ENCODE assay signal across 31 cellular contexts in genomic region chr3:9064853-9065252, GRCh38.
A peak's percentile ranks its signal among the peaks of the same experiment; 100 is the strongest.
DNase-seq lines count a peak whose midpoint lies in the region; ATAC-seq, FAIRE-seq and TF ChIP-seq lines count a peak whose summit lies in the region.
"Had no signal": no experiment of that assay in that cellular context is flagged by ENCODE, and none has a peak within 500 bp of the region (broad histone marks: within the 10 kb centered on the region; RNA-seq: fewer than 3 reads in every experiment).

No MANE protein-coding gene starts in this region.

- H3K36me3 ChIP-seq in BLaER1 (peaks cover 12% of the 10 kb centered on the region), endothelial cell of umbilical vein (ENCODE audit: control insufficient read depth in 2 of 2, extremely low read depth in 1 of 2, insufficient read depth in 2 of 2, low read length in 2 of 2) (no peaks in the 10 kb centered on the region)
- H3K36me3 ChIP-seq: cardiac muscle cell, right lobe of liver had no signal

- H3K4me1 Mint-ChIP-seq in activated naive CD4-positive, alpha-beta T cell treated with anti-CD3 and anti-CD28 coated beads, Interleukin-2, amount 10 ng/mL, durations not matched to agents 7 days and 5 days = no peaks in the 10 kb centered on the region
- H3K4me1 Mint-ChIP-seq: activated naive CD8-positive, alpha-beta T cell treated with anti-CD3 and anti-CD28 coated beads for 36 hours; CD14-positive monocyte; neural progenitor cell had no signal

- dilution Hi-C loops in endothelial cell of umbilical vein (cut with MboI; ENCODE audit: extremely low pct_ligation_motif_present, low sequenced_read_pairs) = no loop called here

- H4K20me1 ChIP-seq in BLaER1 = no peaks in the 10 kb centered on the region
- no peaks in the 10 kb centered on the region for H4K20me1 ChIP-seq in endothelial cell of umbilical vein (replicated peaks; ENCODE audit: control insufficient read depth, extremely low read depth, insufficient read depth, low read length)

- H3K4me1 ChIP-seq in BLaER1 (peaks cover 12% of the 10 kb centered on the region), endothelial cell of umbilical vein (ENCODE audit: control insufficient read depth, extremely low read depth, insufficient read depth, low read length) (no peaks in the 10 kb centered on the region)
- H3K4me1 ChIP-seq: neural progenitor cell, suprapubic skin had no signal

- no peak overlapping the region for H3K4me3 Mint-ChIP-seq in activated naive CD4-positive, alpha-beta T cell treated with anti-CD3 and anti-CD28 coated beads, Interleukin-2, amount 10 ng/mL, durations not matched to agents 7 days and 5 days
- H3K4me3 Mint-ChIP-seq: activated CD8-positive, alpha-beta T cell treated with anti-CD3 and anti-CD28 coated beads, Interleukin-2, amount 10 ng/mL, durations not matched to agents 7 days and 5 days; activated naive CD8-positive, alpha-beta T cell treated with anti-CD3 and anti-CD28 coated beads for 36 hours; CD14-positive monocyte; neural progenitor cell; stimulated activated memory B cell treated with anti-CD40 and anti-IgM and Interleukin-4, amounts not matched to agents 10 μg/mL and 1 μg/mL and 100 μg/mL, for 72 hours; T-helper 1 cell treated with Interleukin-12 subunit alpha and Interleukin-12 subunit beta and Interleukin-4 antibody, amounts not matched to agents 30 μg/mL and 1 μg/mL, for 36 hours had no signal

- H3K9ac ChIP-seq in BLaER1 = no peak overlapping the region
- no peak overlapping the region for H3K9ac ChIP-seq in endothelial cell of umbilical vein (replicated peaks; ENCODE audit: extremely low read depth, insufficient read depth, low read length)
- H3K9ac ChIP-seq: neural progenitor cell, SK-N-SH had no signal

- H3K27ac ChIP-seq in BLaER1 = no peak overlapping the region
- H3K27ac ChIP-seq in endothelial cell of umbilical vein (ENCODE audit: insufficient read depth, low read depth, low read length) = no peak overlapping the region
- H3K27ac ChIP-seq: cardiac muscle cell, neural progenitor cell, right lobe of liver, suprapubic skin had no signal

- peaks cover 12% of the 10 kb centered on the region for H3K9me3 ChIP-seq in BLaER1
- no peaks in the 10 kb centered on the region for H3K9me3 ChIP-seq in endothelial cell of umbilical vein (replicated peaks; ENCODE audit: control insufficient read depth, insufficient read depth, low read length)
- H3K9me3 ChIP-seq: right lobe of liver, SK-N-SH, suprapubic skin had no signal

- POLR2A ChIA-PET in endothelial cell of umbilical vein (lab: Charles Lee) = no interaction called here

- no peak for TF ChIP-seq CTCF in endothelial cell of umbilical vein (IDR thresholded peaks at IDR 0.05; ENCODE audit: extremely low read depth in 1 of 2, insufficient read depth in 1 of 2, low read depth in 1 of 2, low read length in 2 of 2)

- peak overlapping the region; percentile 11; the same call in 1 of the 2 replicates for H3K4me2 ChIP-seq in BLaER1
- H3K4me2 ChIP-seq in endothelial cell of umbilical vein (ENCODE audit: insufficient read depth, low read length) = no peak overlapping the region
- H3K4me2 ChIP-seq: neural progenitor cell, SK-N-SH had no signal

- H3K27me3 ChIP-seq in BLaER1 (no peaks in the 10 kb centered on the region), endothelial cell of umbilical vein (ENCODE audit: control insufficient read depth in 2 of 2, insufficient read depth in 2 of 2, low read length in 2 of 2) (no peaks in the 10 kb centered on the region)
- H3K27me3 ChIP-seq: cardiac muscle cell, neural progenitor cell, right lobe of liver, suprapubic skin had no signal

- no peaks in the 10 kb centered on the region for H3K36me3 Mint-ChIP-seq in activated naive CD4-positive, alpha-beta T cell treated with anti-CD3 and anti-CD28 coated beads, Interleukin-2, amount 10 ng/mL, durations not matched to agents 7 days and 5 days

- no TSS peak for BruUV-seq in endothelial cell of umbilical vein (replicated peaks; lab: Mats Ljungman, UMichigan)

- no peak overlapping the region for H3K4me3 ChIP-seq in BLaER1
- H3K4me3 ChIP-seq in endothelial cell of umbilical vein (replicated peaks in 1 of 3; ENCODE audit: insufficient read depth in 1 of 3, low read depth in 1 of 3, low read length in 3 of 3) = no peak overlapping the region
- H3K4me3 ChIP-seq: cardiac muscle cell, neural progenitor cell, right lobe of liver, suprapubic skin had no signal

- FAIRE-seq in endothelial cell of umbilical vein (lab: Jason Lieb, UNC) = no peak
- FAIRE-seq: endometrium, TTC549 had no signal

- H3K9me3 Mint-ChIP-seq in activated naive CD4-positive, alpha-beta T cell treated with anti-CD3 and anti-CD28 coated beads, Interleukin-2, amount 10 ng/mL, durations not matched to agents 7 days and 5 days = peaks cover 6% of the 10 kb centered on the region

- H3K27ac Mint-ChIP-seq in activated naive CD4-positive, alpha-beta T cell treated with anti-CD3 and anti-CD28 coated beads, Interleukin-2, amount 10 ng/mL, durations not matched to agents 7 days and 5 days = no peak overlapping the region
- H3K27ac Mint-ChIP-seq: activated CD8-positive, alpha-beta T cell treated with anti-CD3 and anti-CD28 coated beads, Interleukin-2, amount 10 ng/mL, durations not matched to agents 7 days and 5 days; activated naive CD8-positive, alpha-beta T cell treated with anti-CD3 and anti-CD28 coated beads for 36 hours; stimulated activated memory B cell treated with anti-CD40 and anti-IgM and Interleukin-4, amounts not matched to agents 10 μg/mL and 1 μg/mL and 100 μg/mL, for 72 hours; T-helper 1 cell treated with Interleukin-12 subunit alpha and Interleukin-12 subunit beta and Interleukin-4 antibody, amounts not matched to agents 30 μg/mL and 1 μg/mL, for 36 hours had no signal

- no peaks in the 10 kb centered on the region for H3K79me2 ChIP-seq in endothelial cell of umbilical vein (ENCODE audit: control insufficient read depth, insufficient read depth, low read length)

- no peaks in the 10 kb centered on the region for H3K27me3 Mint-ChIP-seq in activated naive CD4-positive, alpha-beta T cell treated with anti-CD3 and anti-CD28 coated beads, Interleukin-2, amount 10 ng/mL, durations not matched to agents 7 days and 5 days
- H3K27me3 Mint-ChIP-seq: activated naive CD8-positive, alpha-beta T cell treated with anti-CD3 and anti-CD28 coated beads for 36 hours had no signal

- H2AFZ ChIP-seq in endothelial cell of umbilical vein (ENCODE audit: low read depth, low read length) = no peak overlapping the region
- H2AFZ ChIP-seq: neural progenitor cell had no signal

- TF ChIP-seq POLR2A in endothelial cell of umbilical vein (IDR thresholded peaks at IDR 0.05; ENCODE audit: low read depth, low read length) = no peak

- DNase-seq in NCI-H2171 (lab: John Stamatoyannopoulos, UW) = peak; percentile 47
- DNase-seq in endothelial cell of umbilical vein (ENCODE audit: low read depth, low spot score) = peak; percentile 84
- peak; percentile 57 to 92 for DNase-seq in lung microvascular endothelial cell (ENCODE audit: low read depth in 2 of 2)
- no peak for DNase-seq in activated T-cell treated with anti-CD3 and anti-CD28 coated beads, Interleukin-2, amount 50 U/mL, for 48 hours
- DNase-seq in activated naive CD4-positive, alpha-beta T cell treated with anti-CD3 and anti-CD28 coated beads, Interleukin-2, amount 10 ng/mL, durations not matched to agents 7 days and 5 days = no peak
- no peak for DNase-seq in NCI-H345 (lab: John Stamatoyannopoulos, UW)
- DNase-seq: activated CD4-positive, CD25-positive, alpha-beta regulatory T cell treated with anti-CD3 and anti-CD28 coated beads, Interleukin-2, amount 50 U/mL, for 72 hours; activated CD8-positive, alpha-beta T cell treated with anti-CD3 and anti-CD28 coated beads, Interleukin-2, amount 10 ng/mL, durations not matched to agents 7 days and 5 days; activated naive CD8-positive, alpha-beta T cell treated with anti-CD3 and anti-CD28 coated beads for 36 hours; aorta; cortex of kidney; DND-41; head of caudate nucleus; Kasumi-1; kidney glomerular epithelial cell; NCI-H146; NCI-H526 treated with DMSO at 0.1 percent for 48 hours; right lobe of liver; RPMI8226; SK-N-SH; stimulated activated CD4-positive, alpha-beta T cell treated with anti-CD3 and anti-CD28 coated beads, Interleukin-4, amount 100 ng/mL, for 4 hours had no signal

- ATAC-seq in GM18520 (IDR thresholded peaks at IDR 0.05; ENCODE audit: unreplicated experiment) = no peak
- ATAC-seq: activated CD8-positive, alpha-beta T cell treated with anti-CD3 and anti-CD28 coated beads, Interleukin-2, amount 10 ng/mL, durations not matched to agents 7 days and 5 days; right lobe of liver; stimulated activated memory B cell treated with anti-CD40 and anti-IgM and Interleukin-4, amounts not matched to agents 10 μg/mL and 1 μg/mL and 100 μg/mL, for 72 hours had no signal

- H3K9me1 ChIP-seq in endothelial cell of umbilical vein (replicated peaks; ENCODE audit: control insufficient read depth, extremely low read depth, insufficient read depth, low read length) = no peaks in the 10 kb centered on the region

- intact Hi-C loops in endothelial cell of umbilical vein (cut with micrococcal nuclease) = loop anchor here (5.0 kb wide), 1 partner anchor 237 kb away; no protein-coding TSS in a partner anchor

- CTCF ChIA-PET in endothelial cell of umbilical vein (lab: Charles Lee) = interaction anchor here (0.9 to 2.2 kb wide), 5 partner anchors 20 to 401 kb away, joined by 3 to 9 read pairs (median 4); partner anchors contain the start of gene OXTR
- CTCF ChIA-PET in activated naive CD4-positive, alpha-beta T cell treated with anti-CD3 and anti-CD28 coated beads, Interleukin-2, amount 10 ng/mL, durations not matched to agents 7 days and 5 days (lab: Charles Lee) = interaction anchor here (1.5 kb wide), 1 partner anchor 93 kb away, joined by 4 read pairs; no protein-coding TSS in a partner anchor

TF ChIP-seq in endothelial cell of umbilical vein, 7 proteins besides CTCF, POLR2A, EP300 and RAD21:
- TF ChIP-seq GATA2 (IDR thresholded peaks at IDR 0.05; ENCODE audit: insufficient read depth, insufficient read length, low read depth, low read length) (no peak), MAX (IDR thresholded peaks at IDR 0.05; ENCODE audit: insufficient read depth, insufficient read length) (no peak), JUN (IDR thresholded peaks at IDR 0.05; ENCODE audit: borderline replicate concordance, insufficient read depth, insufficient read length, low read depth) (no peak), FOS (IDR thresholded peaks at IDR 0.05; ENCODE audit: borderline replicate concordance, insufficient read depth, low read length) (no peak), EZH2 (IDR thresholded peaks at IDR 0.05; ENCODE audit: borderline replicate concordance, low read depth, low read length, severe bottlenecking) (no peak), MYC (IDR thresholded peaks at IDR 0.05; ENCODE audit: low read depth, low read length) (no peak), POLR2AphosphoS5 (IDR thresholded peaks at IDR 0.05; ENCODE audit: insufficient read depth, low read depth, low read length) (no peak)

Comparison
In these comparisons a context has a peak if more than half of its experiments do, and no peak if none do; other contexts are left out.
1. DNase-seq: peak in NCI-H2171 (single experiment), endothelial cell of umbilical vein (single experiment) and lung microvascular endothelial cell (2 of 2); none in activated T-cell treated with anti-CD3 and anti-CD28 coated beads, Interleukin-2, amount 50 U/mL, for 48 hours (0 of 2), activated naive CD4-positive, alpha-beta T cell treated with anti-CD3 and anti-CD28 coated beads, Interleukin-2, amount 10 ng/mL, durations not matched to agents 7 days and 5 days (single experiment) and NCI-H345 (single experiment).